ENCODE assay signal across 23 cellular contexts in genomic region chr10:126375299-126375698, GRCh38. TPM values are rescaled to one million over a fixed set of nuclear protein-coding genes. Genes with fewer than 3 reads are reported as not detected.
"Had no signal": no experiment of that assay in that cellular context is flagged by ENCODE, and none has a peak within 500 bp of the region (broad histone marks: within the 10 kb centered on the region; RNA-seq: fewer than 3 reads in every experiment).

No MANE protein-coding gene starts in this region.

- ATAC-seq: activated CD4-positive, alpha-beta T cell treated with anti-CD3 and anti-CD28 coated beads for 36 hours; activated CD8-positive, alpha-beta memory T cell treated with anti-CD3 and anti-CD28 coated beads, Interleukin-2, amount 10 ng/mL, durations not matched to agents 7 days and 5 days; activated CD8-positive, alpha-beta T cell treated with anti-CD3 and anti-CD28 coated beads, Interleukin-2, amount 10 ng/mL, durations not matched to agents 7 days and 5 days; esophagus mucosa had no signal

- H3K4me3 ChIP-seq: ascending aorta, coronary artery, dorsolateral prefrontal cortex had no signal

- H3K9me3 ChIP-seq: ascending aorta had no signal

- H3K27ac ChIP-seq: ascending aorta, coronary artery, dorsolateral prefrontal cortex had no signal

- H3K4me1 ChIP-seq: ascending aorta had no signal

- H3K36me3 ChIP-seq: ascending aorta had no signal

- H3K27me3 ChIP-seq: ascending aorta, dorsolateral prefrontal cortex had no signal

- DNase-seq: activated CD4-positive, alpha-beta memory T cell treated with anti-CD3 and anti-CD28 coated beads for 36 hours; activated CD4-positive, alpha-beta T cell treated with anti-CD3 and anti-CD28 coated beads for 36 hours; activated CD4-positive, alpha-beta T cell treated with anti-CD3 and anti-CD28 coated beads, Interleukin-2, amount 10 ng/mL, durations not matched to agents 24 days and 14 days; activated CD4-positive, CD25-positive, alpha-beta regulatory T cell; activated CD4-positive, CD25-positive, alpha-beta regulatory T cell treated with anti-CD3 and anti-CD28 coated beads, Interleukin-2, amount 50 U/mL, for 72 hours; activated CD8-positive, alpha-beta memory T cell treated with anti-CD3 and anti-CD28 coated beads, Interleukin-2, amount 10 ng/mL, durations not matched to agents 7 days and 5 days; activated CD8-positive, alpha-beta memory T cell treated with anti-CD3 and anti-CD28 coated beads, Interleukin-2, amount 50 U/mL, for 4 hours; activated CD8-positive, alpha-beta T cell treated with anti-CD3 and anti-CD28 coated beads, Interleukin-2, amount 10 ng/mL, durations not matched to agents 7 days and 5 days; activated effector memory CD4-positive, alpha-beta T cell treated with anti-CD3 and anti-CD28 coated beads, Interleukin-2, amount 50 U/mL, for 16 hours; activated naive CD4-positive, alpha-beta T cell treated with anti-CD3 and anti-CD28 coated beads for 36 hours; activated naive CD8-positive, alpha-beta T cell treated with anti-CD3 and anti-CD28 coated beads for 36 hours; activated T-cell treated with anti-CD3 and anti-CD28 coated beads, Interleukin-2, amount 50 U/mL, for 1 hour; activated T-cell treated with anti-CD3 and anti-CD28 coated beads, Interleukin-2, amount 50 U/mL, for 48 hours; caudate nucleus; dorsolateral prefrontal cortex; effector memory CD4-positive, alpha-beta T cell; endodermal cell; head of caudate nucleus; T-helper 2 cell had no signal

RNA-seq across cellular contexts. Expression of gene ADAM12, which starts 13.0 kb away (rescaled TPM):
- total RNA-seq: activated CD4-positive, alpha-beta T cell treated with anti-CD3 and anti-CD28 coated beads, Interleukin-2, amount 10 ng/mL, durations not matched to agents 24 days and 14 days; activated naive CD4-positive, alpha-beta T cell treated with anti-CD3 and anti-CD28 coated beads for 36 hours; activated T-helper 1 cell treated with anti-CD3 and anti-CD28 coated beads, Interleukin-12 subunit alpha, Interleukin-12 subunit beta, Interleukin-2, Interleukin-4 antibody, amounts not matched to agents 30 ng/mL and 10 ng/mL and 1 ng/mL, durations not matched to agents 14 hours and 24 hours and 36 hours; ascending aorta had no signal
